In genomic region chr3:46145147-46145546, GRCh38 we compare ENCODE assay signal across 40 cellular contexts.
"Had no signal": no experiment of that assay in that cellular context is flagged by ENCODE, and none has a peak within 500 bp of the region (broad histone marks: within the 10 kb centered on the region; RNA-seq: fewer than 3 reads in every experiment).

No MANE protein-coding gene starts in this region.

- H3K4me3 ChIP-seq: adrenal gland, ascending aorta, breast epithelium, cardiac muscle cell had no signal

- H3K36me3 Mint-ChIP-seq: activated naive CD4-positive, alpha-beta T cell treated with anti-CD3 and anti-CD28 coated beads, Interleukin-2, amount 10 ng/mL, durations not matched to agents 7 days and 5 days; activated naive CD4-positive, alpha-beta T cell treated with anti-CD3 and anti-CD28 coated beads, Interleukin-2, amount 50 U/mL, for 24 hours; activated naive CD8-positive, alpha-beta T cell treated with anti-CD3 and anti-CD28 coated beads for 36 hours; brain had no signal

- H3K4me1 ChIP-seq: ascending aorta, breast epithelium had no signal

- H3K27ac Mint-ChIP-seq: activated naive CD4-positive, alpha-beta T cell treated with anti-CD3 and anti-CD28 coated beads for 36 hours; activated naive CD4-positive, alpha-beta T cell treated with anti-CD3 and anti-CD28 coated beads, Interleukin-2, amount 10 ng/mL, durations not matched to agents 7 days and 5 days; activated naive CD4-positive, alpha-beta T cell treated with anti-CD3 and anti-CD28 coated beads, Interleukin-2, amount 50 U/mL, for 24 hours; activated naive CD4-positive, alpha-beta T cell treated with anti-CD3 and anti-CD28 coated beads, Interleukin-2, amount 50 U/mL, for 72 hours; activated naive CD8-positive, alpha-beta T cell; activated naive CD8-positive, alpha-beta T cell treated with anti-CD3 and anti-CD28 coated beads for 36 hours; activated naive CD8-positive, alpha-beta T cell treated with anti-CD3 and anti-CD28 coated beads, Interleukin-2, amount 50 U/mL, for 24 hours; activated T-cell treated with anti-CD3 and anti-CD28 coated beads, Interleukin-2, amount 50 U/mL, for 24 hours; activated T-cell treated with anti-CD3 and anti-CD28 coated beads, Interleukin-2, amount 50 U/mL, for 72 hours; activated T-helper 17 cell treated with anti-CD3 and anti-CD28 coated beads, Interleukin-2, amount 50 U/mL, for 72 hours; activated T-helper 2 cell treated with anti-CD3 and anti-CD28 coated beads, Interferon-gamma antibody, Interleukin-2, Interleukin-4, amounts not matched to agents 10 μg/mL and 5 μg/mL and 100 μg/mL, durations not matched to agents 14 hours and 24 hours and 36 hours had no signal

- H3K9me3 Mint-ChIP-seq: activated naive CD4-positive, alpha-beta T cell treated with anti-CD3 and anti-CD28 coated beads for 36 hours; activated naive CD8-positive, alpha-beta T cell treated with anti-CD3 and anti-CD28 coated beads, Interleukin-2, amount 50 U/mL, for 24 hours; activated T-cell treated with anti-CD3 and anti-CD28 coated beads, Interleukin-2, amount 50 U/mL, for 24 hours; activated T-helper 17 cell treated with anti-CD3 and anti-CD28 coated beads, Interleukin-2, amount 50 U/mL, for 72 hours; central memory CD8-positive, alpha-beta T cell had no signal

- H3K27ac ChIP-seq: ascending aorta, brain microvascular endothelial cell, breast epithelium, cardiac muscle cell had no signal

- H3K36me3 ChIP-seq: adrenal gland, ascending aorta, brain microvascular endothelial cell, breast epithelium, cardiac muscle cell had no signal

- ATAC-seq: activated naive CD4-positive, alpha-beta T cell treated with anti-CD3 and anti-CD28 coated beads, Interleukin-2, amount 50 U/mL, for 72 hours; activated naive CD8-positive, alpha-beta T cell treated with anti-CD3 and anti-CD28 coated beads, Interleukin-2, amount 50 U/mL, for 24 hours; activated T-cell treated with anti-CD3 and anti-CD28 coated beads, Interleukin-2, amount 50 U/mL, for 4 hours; activated T-cell treated with anti-CD3 and anti-CD28 coated beads, Interleukin-2, amount 50 U/mL, for 72 hours; activated T-helper 17 cell treated with anti-CD3 and anti-CD28 coated beads, Interleukin-2, amount 50 U/mL, for 72 hours had no signal

- H3K4me1 Mint-ChIP-seq: activated naive CD4-positive, alpha-beta T cell treated with anti-CD3 and anti-CD28 coated beads, Interleukin-2, amount 50 U/mL, for 24 hours; activated T-helper 17 cell treated with anti-CD3 and anti-CD28 coated beads, Interleukin-2, amount 50 U/mL, for 72 hours had no signal

- H3K27me3 ChIP-seq: adrenal gland, ascending aorta, brain microvascular endothelial cell, breast epithelium, cardiac muscle cell had no signal

- H3K27me3 Mint-ChIP-seq: activated naive CD8-positive, alpha-beta T cell; activated naive CD8-positive, alpha-beta T cell treated with anti-CD3 and anti-CD28 coated beads for 36 hours; activated naive CD8-positive, alpha-beta T cell treated with anti-CD3 and anti-CD28 coated beads, Interleukin-2, amount 50 U/mL, for 24 hours; activated T-cell treated with anti-CD3 and anti-CD28 coated beads, Interleukin-2, amount 50 U/mL, for 24 hours; activated T-helper 17 cell treated with anti-CD3 and anti-CD28 coated beads, Interleukin-2, amount 50 U/mL, for 72 hours; central memory CD8-positive, alpha-beta T cell had no signal

- DNase-seq: activated effector memory CD4-positive, alpha-beta T cell treated with anti-CD3 and anti-CD28 coated beads, Interleukin-2, amount 50 U/mL, for 16 hours; activated effector memory CD4-positive, alpha-beta T cell treated with Interleukin-2 at 50 U/mL for 16 hours; activated gamma-delta T cell; activated gamma-delta T cell treated with Interleukin-2 at 50 U/mL for 16 hours; activated naive CD4-positive, alpha-beta T cell; activated naive CD4-positive, alpha-beta T cell treated with anti-CD3 and anti-CD28 coated beads for 36 hours; activated naive CD4-positive, alpha-beta T cell treated with anti-CD3 and anti-CD28 coated beads, Interleukin-2, amount 10 ng/mL, durations not matched to agents 7 days and 5 days; activated naive CD4-positive, alpha-beta T cell treated with anti-CD3 and anti-CD28 coated beads, Interleukin-2, amount 50 U/mL, for 16 hours; activated naive CD4-positive, alpha-beta T cell treated with Interleukin-2 at 50 U/mL for 16 hours; activated naive CD8-positive, alpha-beta T cell treated with anti-CD3 and anti-CD28 coated beads for 36 hours; activated naive CD8-positive, alpha-beta T cell treated with anti-CD3 and anti-CD28 coated beads, Interleukin-2, amount 10 ng/mL, durations not matched to agents 7 days and 5 days; activated naive CD8-positive, alpha-beta T cell treated with anti-CD3 and anti-CD28 coated beads, Interleukin-2, amount 50 U/mL, for 24 hours; activated T-cell treated with anti-CD3 and anti-CD28 coated beads for 4 hours; activated T-cell treated with anti-CD3 and anti-CD28 coated beads, Interleukin-2, amount 50 U/mL, for 1 hour; activated T-cell treated with anti-CD3 and anti-CD28 coated beads, Interleukin-2, amount 50 U/mL, for 24 hours; activated T-cell treated with anti-CD3 and anti-CD28 coated beads, Interleukin-2, amount 50 U/mL, for 4 hours; activated T-cell treated with anti-CD3 and anti-CD28 coated beads, Interleukin-2, amount 50 U/mL, for 48 hours; activated T-cell treated with anti-CD3 and anti-CD28 coated beads, Interleukin-2, amount 50 U/mL, for 72 hours; adrenal gland; amniotic stem cell; amygdala; anterior cingulate cortex; aorta; brain microvascular endothelial cell; caudate nucleus; central memory CD4-positive, alpha-beta T cell; cerebellar nuclear complex had no signal

- FAIRE-seq: astrocyte, bronchial epithelial cell had no signal

- H3K9me3 ChIP-seq: adrenal gland, ascending aorta, breast epithelium had no signal

- H3K4me3 Mint-ChIP-seq: activated naive CD4-positive, alpha-beta T cell treated with anti-CD3 and anti-CD28 coated beads for 36 hours; activated naive CD4-positive, alpha-beta T cell treated with anti-CD3 and anti-CD28 coated beads, Interleukin-2, amount 10 ng/mL, durations not matched to agents 7 days and 5 days; activated naive CD4-positive, alpha-beta T cell treated with anti-CD3 and anti-CD28 coated beads, Interleukin-2, amount 50 U/mL, for 24 hours; activated naive CD8-positive, alpha-beta T cell; activated naive CD8-positive, alpha-beta T cell treated with anti-CD3 and anti-CD28 coated beads for 36 hours; activated naive CD8-positive, alpha-beta T cell treated with anti-CD3 and anti-CD28 coated beads, Interleukin-2, amount 50 U/mL, for 24 hours; activated T-cell treated with anti-CD3 and anti-CD28 coated beads, Interleukin-2, amount 50 U/mL, for 24 hours; activated T-cell treated with anti-CD3 and anti-CD28 coated beads, Interleukin-2, amount 50 U/mL, for 4 hours; activated T-cell treated with anti-CD3 and anti-CD28 coated beads, Interleukin-2, amount 50 U/mL, for 72 hours; activated T-helper 1 cell treated with anti-CD3 and anti-CD28 coated beads, Interleukin-12 subunit alpha, Interleukin-12 subunit beta, Interleukin-2, Interleukin-4 antibody, amounts not matched to agents 30 ng/mL and 10 ng/mL and 1 ng/mL, durations not matched to agents 14 hours and 24 hours and 36 hours; activated T-helper 17 cell treated with anti-CD3 and anti-CD28 coated beads, Interleukin-2, amount 50 U/mL, for 72 hours; brain; central memory CD8-positive, alpha-beta T cell had no signal
